1 cellular context compared by ENCODE assay signal in the genomic region with DNA sequence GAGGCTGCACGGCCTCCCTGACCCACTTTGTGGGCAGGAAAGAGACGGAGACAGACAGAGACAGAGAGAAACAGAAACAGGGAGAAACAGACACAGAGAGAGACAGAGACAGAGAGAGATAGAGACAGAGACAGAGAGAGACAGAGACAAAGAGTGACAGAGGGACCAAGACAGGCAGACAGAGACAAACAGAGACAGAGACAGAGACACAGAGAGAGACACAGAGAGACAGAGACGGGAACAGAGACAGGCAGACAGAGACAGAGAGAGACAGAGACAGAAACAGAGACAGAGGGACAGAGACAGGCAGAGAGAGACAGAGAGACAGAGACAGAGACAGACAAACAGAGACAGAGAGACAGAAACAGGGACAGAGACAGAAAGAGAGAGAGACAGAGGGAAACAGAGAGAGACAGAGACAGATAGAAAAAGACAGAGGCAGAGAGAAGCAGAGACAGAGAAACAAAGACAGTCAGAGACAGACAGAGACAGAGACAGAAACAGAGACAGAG.
TF ChIP-seq lines count a peak whose summit lies in the region.

No MANE protein-coding gene starts in this region.

TF ChIP-seq in HEK293, 187 proteins besides CTCF, POLR2A, EP300 and RAD21 (continued from another document):
- TF ChIP-seq, protein P1, sequence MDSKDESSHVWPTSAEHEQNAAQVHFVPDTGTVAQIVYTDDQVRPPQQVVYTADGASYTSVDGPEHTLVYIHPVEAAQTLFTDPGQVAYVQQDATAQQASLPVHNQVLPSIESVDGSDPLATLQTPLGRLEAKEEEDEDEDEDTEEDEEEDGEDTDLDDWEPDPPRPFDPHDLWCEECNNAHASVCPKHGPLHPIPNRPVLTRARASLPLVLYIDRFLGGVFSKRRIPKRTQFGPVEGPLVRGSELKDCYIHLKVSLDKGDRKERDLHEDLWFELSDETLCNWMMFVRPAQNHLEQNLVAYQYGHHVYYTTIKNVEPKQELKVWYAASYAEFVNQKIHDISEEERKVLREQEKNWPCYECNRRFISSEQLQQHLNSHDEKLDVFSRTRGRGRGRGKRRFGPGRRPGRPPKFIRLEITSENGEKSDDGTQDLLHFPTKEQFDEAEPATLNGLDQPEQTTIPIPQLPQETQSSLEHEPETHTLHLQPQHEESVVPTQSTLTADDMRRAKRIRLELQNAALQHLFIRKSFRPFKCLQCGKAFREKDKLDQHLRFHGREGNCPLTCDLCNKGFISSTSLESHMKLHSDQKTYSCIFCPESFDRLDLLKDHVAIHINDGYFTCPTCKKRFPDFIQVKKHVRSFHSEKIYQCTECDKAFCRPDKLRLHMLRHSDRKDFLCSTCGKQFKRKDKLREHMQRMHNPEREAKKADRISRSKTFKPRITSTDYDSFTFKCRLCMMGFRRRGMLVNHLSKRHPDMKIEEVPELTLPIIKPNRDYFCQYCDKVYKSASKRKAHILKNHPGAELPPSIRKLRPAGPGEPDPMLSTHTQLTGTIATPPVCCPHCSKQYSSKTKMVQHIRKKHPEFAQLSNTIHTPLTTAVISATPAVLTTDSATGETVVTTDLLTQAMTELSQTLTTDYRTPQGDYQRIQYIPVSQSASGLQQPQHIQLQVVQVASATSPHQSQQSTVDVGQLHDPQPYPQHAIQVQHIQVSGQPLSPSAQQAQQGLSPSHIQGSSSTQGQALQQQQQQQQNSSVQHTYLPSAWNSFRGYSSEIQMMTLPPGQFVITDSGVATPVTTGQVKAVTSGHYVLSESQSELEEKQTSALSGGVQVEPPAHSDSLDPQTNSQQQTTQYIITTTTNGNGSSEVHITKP (tag by site-specific recombination; IDR thresholded peaks at IDR 0.05): no peak
- TF ChIP-seq ZBTB7A (tag by site-specific recombination; IDR thresholded peaks at IDR 0.05; ENCODE audit: low read depth): peak; percentile 77; the same call in 1 of the 2 replicates
- no peak for TF ChIP-seq ZNF155 (tag by site-specific recombination; IDR thresholded peaks at IDR 0.05)
- TF ChIP-seq, protein P2, sequence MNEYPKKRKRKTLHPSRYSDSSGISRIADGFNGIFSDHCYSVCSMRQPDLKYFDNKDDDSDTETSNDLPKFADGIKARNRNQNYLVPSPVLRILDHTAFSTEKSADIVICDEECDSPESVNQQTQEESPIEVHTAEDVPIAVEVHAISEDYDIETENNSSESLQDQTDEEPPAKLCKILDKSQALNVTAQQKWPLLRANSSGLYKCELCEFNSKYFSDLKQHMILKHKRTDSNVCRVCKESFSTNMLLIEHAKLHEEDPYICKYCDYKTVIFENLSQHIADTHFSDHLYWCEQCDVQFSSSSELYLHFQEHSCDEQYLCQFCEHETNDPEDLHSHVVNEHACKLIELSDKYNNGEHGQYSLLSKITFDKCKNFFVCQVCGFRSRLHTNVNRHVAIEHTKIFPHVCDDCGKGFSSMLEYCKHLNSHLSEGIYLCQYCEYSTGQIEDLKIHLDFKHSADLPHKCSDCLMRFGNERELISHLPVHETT (tag by site-specific recombination; IDR thresholded peaks at IDR 0.05): 0 out of 2 replicates have a peak, but pooled peaks have one; percentile 19
- 0 out of 2 replicates have a peak, but pooled peaks have one; percentile 34 for TF ChIP-seq ZNF707 (tag by site-specific recombination; IDR thresholded peaks at IDR 0.05)
- TF ChIP-seq BCL11B (tag by site-specific recombination; IDR thresholded peaks at IDR 0.05; ENCODE audit: low read depth): peak; percentile 50; the same call in 1 of the 2 replicates
- TF ChIP-seq ZNF394 (tag by site-specific recombination; IDR thresholded peaks at IDR 0.05; ENCODE audit: borderline replicate concordance): no peak
- TF ChIP-seq, protein P3, sequence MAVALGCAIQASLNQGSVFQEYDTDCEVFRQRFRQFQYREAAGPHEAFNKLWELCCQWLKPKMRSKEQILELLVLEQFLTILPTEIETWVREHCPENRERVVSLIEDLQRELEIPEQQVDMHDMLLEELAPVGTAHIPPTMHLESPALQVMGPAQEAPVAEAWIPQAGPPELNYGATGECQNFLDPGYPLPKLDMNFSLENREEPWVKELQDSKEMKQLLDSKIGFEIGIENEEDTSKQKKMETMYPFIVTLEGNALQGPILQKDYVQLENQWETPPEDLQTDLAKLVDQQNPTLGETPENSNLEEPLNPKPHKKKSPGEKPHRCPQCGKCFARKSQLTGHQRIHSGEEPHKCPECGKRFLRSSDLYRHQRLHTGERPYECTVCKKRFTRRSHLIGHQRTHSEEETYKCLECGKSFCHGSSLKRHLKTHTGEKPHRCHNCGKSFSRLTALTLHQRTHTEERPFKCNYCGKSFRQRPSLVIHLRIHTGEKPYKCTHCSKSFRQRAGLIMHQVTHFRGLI (tag by site-specific recombination; IDR thresholded peaks at IDR 0.05): no peak
- 0 out of 2 replicates have a peak, but pooled peaks have one; percentile 7 for TF ChIP-seq ZBTB8A (tag by site-specific recombination; IDR thresholded peaks at IDR 0.05)
- TF ChIP-seq ZNF521 (tag by site-specific recombination; IDR thresholded peaks at IDR 0.05): 0 out of 2 replicates have a peak, but pooled peaks have one; percentile 14
- peak; percentile 98 for TF ChIP-seq ZNF48 (tag by site-specific recombination; IDR thresholded peaks at IDR 0.05)
- TF ChIP-seq ZNF2 (tag by site-specific recombination; IDR thresholded peaks at IDR 0.05): peak; percentile 43; the same call in 1 of the 2 replicates
- TF ChIP-seq SALL2 (tag by site-specific recombination; IDR thresholded peaks at IDR 0.05; ENCODE audit: borderline replicate concordance): peak; percentile 58; the same call in 1 of the 2 replicates
- TF ChIP-seq ZNF239 (tag by site-specific recombination; IDR thresholded peaks at IDR 0.05): peak; percentile 57; the same call in 1 of the 2 replicates
- no peak for TF ChIP-seq ZNF610 (tag by site-specific recombination; IDR thresholded peaks at IDR 0.05; ENCODE audit: borderline replicate concordance)
- peak; percentile 58 for TF ChIP-seq ZNF596 (tag by site-specific recombination; IDR thresholded peaks at IDR 0.05)
- TF ChIP-seq KLF8 (tag by site-specific recombination; IDR thresholded peaks at IDR 0.05): peak; percentile 62
- TF ChIP-seq, protein P4, sequence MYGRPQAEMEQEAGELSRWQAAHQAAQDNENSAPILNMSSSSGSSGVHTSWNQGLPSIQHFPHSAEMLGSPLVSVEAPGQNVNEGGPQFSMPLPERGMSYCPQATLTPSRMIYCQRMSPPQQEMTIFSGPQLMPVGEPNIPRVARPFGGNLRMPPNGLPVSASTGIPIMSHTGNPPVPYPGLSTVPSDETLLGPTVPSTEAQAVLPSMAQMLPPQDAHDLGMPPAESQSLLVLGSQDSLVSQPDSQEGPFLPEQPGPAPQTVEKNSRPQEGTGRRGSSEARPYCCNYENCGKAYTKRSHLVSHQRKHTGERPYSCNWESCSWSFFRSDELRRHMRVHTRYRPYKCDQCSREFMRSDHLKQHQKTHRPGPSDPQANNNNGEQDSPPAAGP (tag by site-specific recombination; IDR thresholded peaks at IDR 0.05): no peak
- no peak for TF ChIP-seq ZNF585B (tag by site-specific recombination; IDR thresholded peaks at IDR 0.05)
